Comparison of ENCODE assay signal across 8 cellular contexts in genomic region chr1:46394108-46394871, GRCh38. TPM values are rescaled to one million over a fixed set of nuclear protein-coding genes. Genes with fewer than 3 reads are reported as not detected.
DNase-seq lines count a peak whose midpoint lies in the region; ATAC-seq and TF ChIP-seq lines count a peak whose summit lies in the region.

Gene FAAH, plus strand, starts transcription at chr1:46394317. Its CDS starts 32 bp downstream, at chr1:46394349.

- peak within 1 kb of the TSS; percentile 61 for H3K9ac ChIP-seq in HUES48 (ENCODE audit: low read depth, low read length)

- POLR2A ChIA-PET in AG04450 (lab: Yijun Ruan, JAX), result no interaction called here
- POLR2A ChIA-PET in activated CD4-positive, alpha-beta memory T cell treated with anti-CD3 and anti-CD28 coated beads, Interleukin-2, amount 10 ng/mL, durations not matched to agents 7 days and 5 days (lab: Charles Lee), result no interaction called here

- H3K36me3 ChIP-seq in HUES48 (ENCODE audit: control insufficient read depth, insufficient read depth, low read length), result no peaks in the 10 kb centered on the region
- H3K36me3 ChIP-seq in ectodermal cell (ENCODE audit: control insufficient read depth, insufficient read depth, low read length), result no peaks in the 10 kb centered on the region
- H3K36me3 ChIP-seq in lower lobe of right lung, result no peaks in the 10 kb centered on the region

- no peak for TF ChIP-seq CTCF in AG04450 (IDR thresholded peaks at IDR 0.05; ENCODE audit: low read depth, low read length)
- TF ChIP-seq CTCF in lower lobe of right lung (IDR thresholded peaks at IDR 0.05), result no peak

- CTCF ChIA-PET in AG04450 (lab: Charles Lee), result no interaction called here
- CTCF ChIA-PET in activated CD4-positive, alpha-beta memory T cell treated with anti-CD3 and anti-CD28 coated beads, Interleukin-2, amount 10 ng/mL, durations not matched to agents 7 days and 5 days (lab: Charles Lee), result interaction anchor here (0.6 kb wide), 1 partner anchor 12 kb away, joined by 4 read pairs; no protein-coding TSS in a partner anchor

- H3K36me3 Mint-ChIP-seq in activated CD4-positive, alpha-beta memory T cell treated with anti-CD3 and anti-CD28 coated beads, Interleukin-2, amount 10 ng/mL, durations not matched to agents 7 days and 5 days (ENCODE audit: low read depth), result peaks cover 5% of the 10 kb centered on the region

- ATAC-seq in lower lobe of right lung (peak; percentile 94 to 96), HG02852 (IDR thresholded peaks at IDR 0.05; ENCODE audit: unreplicated experiment) (no peak), GM18867 (IDR thresholded peaks at IDR 0.05; ENCODE audit: unreplicated experiment) (no peak)

- WGBS in ectodermal cell, 2 experiments, result 3 to 4% methylated on average over 75 of the region's 75 CpGs

- H3K9me3 ChIP-seq in AG04450 (ENCODE audit: control insufficient read depth, insufficient read depth, low read length) (peaks cover 33% of the 10 kb centered on the region), HUES48 (ENCODE audit: control insufficient read depth, insufficient read depth, low read length) (peaks cover 14% of the 10 kb centered on the region), ectodermal cell (ENCODE audit: control insufficient read depth, low read length) (peaks cover 4% of the 10 kb centered on the region), lower lobe of right lung (no peaks in the 10 kb centered on the region)

- peak within 1 kb of the TSS; percentile 43 for H3K4me3 Mint-ChIP-seq in activated CD4-positive, alpha-beta memory T cell treated with anti-CD3 and anti-CD28 coated beads, Interleukin-2, amount 10 ng/mL, durations not matched to agents 7 days and 5 days

- peaks cover 12% of the 10 kb centered on the region for H3K4me1 ChIP-seq in HUES48 (ENCODE audit: control insufficient read depth, insufficient read depth, low read length)
- H3K4me1 ChIP-seq in ectodermal cell (ENCODE audit: control insufficient read depth, insufficient read depth, low read length), result peaks cover 5% of the 10 kb centered on the region
- H3K4me1 ChIP-seq in lower lobe of right lung, result peaks cover 17% of the 10 kb centered on the region

- no peak within 1 kb of the TSS for H3K27ac Mint-ChIP-seq in activated CD4-positive, alpha-beta memory T cell treated with anti-CD3 and anti-CD28 coated beads, Interleukin-2, amount 10 ng/mL, durations not matched to agents 7 days and 5 days

- H3K27me3 Mint-ChIP-seq in activated CD4-positive, alpha-beta memory T cell treated with anti-CD3 and anti-CD28 coated beads, Interleukin-2, amount 10 ng/mL, durations not matched to agents 7 days and 5 days, result peaks cover 25% of the 10 kb centered on the region

- H3K27me3 ChIP-seq in AG04450 (ENCODE audit: control insufficient read depth, insufficient read depth, low read length), result peaks cover 56% of the 10 kb centered on the region
- peaks cover 23% of the 10 kb centered on the region for H3K27me3 ChIP-seq in HUES48 (ENCODE audit: control insufficient read depth, insufficient read depth, low read length)
- H3K27me3 ChIP-seq in ectodermal cell (ENCODE audit: control insufficient read depth, insufficient read depth, low read length, poor library complexity, severe bottlenecking), result peaks cover 39% of the 10 kb centered on the region
- no peaks in the 10 kb centered on the region for H3K27me3 ChIP-seq in lower lobe of right lung (ENCODE audit: low read depth)

- H3K4me3 ChIP-seq in AG04450 (ENCODE audit: low read depth, low read length) (peak within 1 kb of the TSS; percentile 29; the same call in 1 of the 2 replicates), HUES48 (ENCODE audit: low read depth, low read length) (peak within 1 kb of the TSS; percentile 90), ectodermal cell (ENCODE audit: insufficient read depth, low read depth, low read length) (peak within 1 kb of the TSS; percentile 45), lower lobe of right lung (peak within 1 kb of the TSS; percentile 62)

- intact Hi-C loops in lower lobe of right lung (cut with DNase I), result no loop called here

- H3K4me1 Mint-ChIP-seq in activated CD4-positive, alpha-beta memory T cell treated with anti-CD3 and anti-CD28 coated beads, Interleukin-2, amount 10 ng/mL, durations not matched to agents 7 days and 5 days, result peaks cover 8% of the 10 kb centered on the region

- H3K9me3 Mint-ChIP-seq in activated CD4-positive, alpha-beta memory T cell treated with anti-CD3 and anti-CD28 coated beads, Interleukin-2, amount 10 ng/mL, durations not matched to agents 7 days and 5 days, result peaks cover 12% of the 10 kb centered on the region

- H3K27ac ChIP-seq in AG04450 (ENCODE audit: low read depth, low read length) (no peak within 1 kb of the TSS), HUES48 (ENCODE audit: low read depth, low read length) (no peak within 1 kb of the TSS), ectodermal cell (ENCODE audit: insufficient read depth, low read depth, low read length, poor library complexity, severe bottlenecking) (no peak within 1 kb of the TSS), lower lobe of right lung (peak within 1 kb of the TSS; percentile 68)

- DNase-seq in AG04450 (ENCODE audit: low read depth, low spot score), result no peak
- DNase-seq in activated CD4-positive, alpha-beta memory T cell treated with anti-CD3 and anti-CD28 coated beads, Interleukin-2, amount 10 ng/mL, durations not matched to agents 7 days and 5 days, result peak; percentile 29
- DNase-seq in lower lobe of right lung, result peak; percentile 83
- DNase-seq in stimulated activated CD4-positive, alpha-beta T cell treated with anti-CD3 and anti-CD28 coated beads, Interleukin-4, amount 100 ng/mL, for 48 hours (ENCODE audit: low read depth in 2 of 2), result peak; percentile 22 to 39

RNA-seq across cellular contexts. Expression of gene FAAH, which starts in this region (rescaled TPM):
- 0.06 and 0.21 TPM in 2 replicates for polyA plus RNA-seq in AG04450 (2011; rRNA removed)
- polyA minus RNA-seq in AG04450 (2011; rRNA and poly(A)+ RNA removed), result 0.26 TPM in 1 of 2 replicates, not detected in the other
- 1 to 10 TPM; 4.0 to 4.3 TPM for total RNA-seq in activated CD4-positive, alpha-beta memory T cell treated with anti-CD3 and anti-CD28 coated beads, Interleukin-2, amount 10 ng/mL, durations not matched to agents 7 days and 5 days
- polyA plus RNA-seq in ectodermal cell (2013, experiment 1 of 4), result 5.9 TPM
- polyA plus RNA-seq in ectodermal cell (2013, experiment 2 of 4), result 6.3 TPM
- 3.4 TPM for polyA plus RNA-seq in ectodermal cell (2013, experiment 3 of 4)
- polyA plus RNA-seq in ectodermal cell (2013, experiment 4 of 4), result 5.4 TPM
- 32.4 TPM for total RNA-seq in lower lobe of right lung

Comparison
In these comparisons a context has a peak if more than half of its experiments do, and no peak if none do; other contexts are left out.
1. H3K4me3 ChIP-seq: peak in every context shown above with its lines; median percentile 90 in HUES48; 62 in lower lobe of right lung; 45 in ectodermal cell; 29 in AG04450.
2. ATAC-seq: peak in lower lobe of right lung (2 of 2); none in HG02852 (single experiment) and GM18867 (single experiment).